ENCODE assay signal across 8 cellular contexts in genomic region chr19:50377051-50377441, GRCh38. TPM values are rescaled to one million over a fixed set of nuclear protein-coding genes. Genes with fewer than 3 reads are reported as not detected.
DNase-seq lines count a peak whose midpoint lies in the region; ATAC-seq and TF ChIP-seq lines count a peak whose summit lies in the region.

No MANE protein-coding gene starts in this region.

- TF ChIP-seq RAD21 in neural cell (conservative IDR thresholded peaks at IDR 0.05): no peak

- TF ChIP-seq POLR2A in lower leg skin (IDR thresholded peaks at IDR 0.05): no peak

- intact Hi-C loops in CD8-positive, alpha-beta T cell (cut with DNase I, micrococcal nuclease): loop anchor here (2.0 to 5.0 kb wide), 3 partner anchors 565 to 1325 kb away; partner anchors contain the start of genes CTU1 (in 1 of the 2) and FUZ (in 1 of the 2)
- intact Hi-C loops in colonic mucosa (cut with DNase I): no loop called here
- intact Hi-C loops in lower leg skin (cut with DNase I; ENCODE audit: low total_unique reads): no loop called here

- 46% methylated on average over 7 of the region's 7 CpGs for WGBS in lower leg skin, 2 donors

- peak overlapping the region; percentile 88 for H3K27ac Mint-ChIP-seq in CD8-positive, alpha-beta T cell
- peak overlapping the region; percentile 98 for H3K27ac Mint-ChIP-seq in T-helper 2 cell treated with Interferon-gamma antibody and Interleukin-4, amounts not matched to agents 5 μg/mL and 100 μg/mL, for 36 hours

- H3K27me3 Mint-ChIP-seq in CD8-positive, alpha-beta T cell (ENCODE audit: low read depth): no peaks in the 10 kb centered on the region
- no peaks in the 10 kb centered on the region for H3K27me3 Mint-ChIP-seq in T-helper 2 cell treated with Interferon-gamma antibody and Interleukin-4, amounts not matched to agents 5 μg/mL and 100 μg/mL, for 36 hours (ENCODE audit: low read depth)

- no peaks in the 10 kb centered on the region for H3K9me2 ChIP-seq in neural cell (ENCODE audit: insufficient read depth, low read length)

- H3K4me1 ChIP-seq in CD8-positive, alpha-beta T cell (ENCODE audit: insufficient read depth, low read length): peaks cover 11% of the 10 kb centered on the region
- H3K4me1 ChIP-seq in colonic mucosa: no peaks in the 10 kb centered on the region

- no peaks in the 10 kb centered on the region for H3K9me3 Mint-ChIP-seq in CD8-positive, alpha-beta T cell
- no peaks in the 10 kb centered on the region for H3K9me3 Mint-ChIP-seq in T-helper 2 cell treated with Interferon-gamma antibody and Interleukin-4, amounts not matched to agents 5 μg/mL and 100 μg/mL, for 36 hours

- no peaks in the 10 kb centered on the region for H3K9me3 ChIP-seq in CD8-positive, alpha-beta T cell (ENCODE audit: low read length)
- H3K9me3 ChIP-seq in colonic mucosa (no peaks in the 10 kb centered on the region), neural cell (ENCODE audit: low read length) (no peaks in the 10 kb centered on the region)

- CTCF ChIA-PET in CD8-positive, alpha-beta T cell (lab: Charles Lee): interaction anchor here (0.8 to 1.0 kb wide), 2 partner anchors 8 to 19 kb away, joined by 3 read pairs; no protein-coding TSS in a partner anchor

- no peak for TF ChIP-seq EP300 in neural cell (conservative IDR thresholded peaks at IDR 0.05; ENCODE audit: poor library complexity, severe bottlenecking)

- no peaks in the 10 kb centered on the region for H3F3A ChIP-seq in neural cell (ENCODE audit: insufficient read depth, low read length, poor library complexity, severe bottlenecking)

- no peaks in the 10 kb centered on the region for H3K79me2 ChIP-seq in neural cell (replicated peaks; ENCODE audit: insufficient read depth, low read length)

- H3K4me1 Mint-ChIP-seq in CD8-positive, alpha-beta T cell (ENCODE audit: low read depth): peaks cover 22% of the 10 kb centered on the region
- H3K4me1 Mint-ChIP-seq in T-helper 2 cell treated with Interferon-gamma antibody and Interleukin-4, amounts not matched to agents 5 μg/mL and 100 μg/mL, for 36 hours (ENCODE audit: low read depth): peaks cover 13% of the 10 kb centered on the region

- no peak for TF ChIP-seq CTCF in CD8-positive, alpha-beta T cell (IDR thresholded peaks at IDR 0.05)
- no peak for TF ChIP-seq CTCF in colonic mucosa (IDR thresholded peaks at IDR 0.05)
- no peak for TF ChIP-seq CTCF in neural cell (IDR thresholded peaks at IDR 0.05; ENCODE audit: poor library complexity, severe bottlenecking)
- TF ChIP-seq CTCF in lower leg skin (IDR thresholded peaks at IDR 0.05): no peak

- peak in 5 of 7 experiments; percentile 44 to 74 (median 61) for DNase-seq in CD8-positive, alpha-beta T cell
- no peak for DNase-seq in T-helper 2 cell treated with Interferon-gamma antibody and Interleukin-4, amounts not matched to agents 5 μg/mL and 100 μg/mL, for 36 hours (ENCODE audit: low spot score)
- DNase-seq in colonic mucosa: peak; percentile 65
- no peak for DNase-seq in lower leg skin (ENCODE audit: low spot score in 2 of 2)
- DNase-seq in NOMO-1 (lab: John Stamatoyannopoulos, UW; ENCODE audit: unreplicated experiment in 2 of 2): no peak

- H2AFZ ChIP-seq in neural cell (ENCODE audit: low read depth, low read length): no peak overlapping the region

- no peak overlapping the region for H3K4me3 ChIP-seq in CD8-positive, alpha-beta T cell (ENCODE audit: low read depth, low read length)
- H3K4me3 ChIP-seq in colonic mucosa: no peak overlapping the region
- H3K4me3 ChIP-seq in neural cell (ENCODE audit: low read length): peak overlapping the region; percentile 84
- H3K4me3 ChIP-seq in lower leg skin (ENCODE audit: low read depth, poor library complexity, severe bottlenecking): no peak overlapping the region

- H3K4me2 ChIP-seq in neural cell (ENCODE audit: low read length): no peak overlapping the region

- H4K20me1 ChIP-seq in neural cell (ENCODE audit: insufficient read depth): no peaks in the 10 kb centered on the region

- POLR2A ChIA-PET in CD8-positive, alpha-beta T cell (lab: Charles Lee): no interaction called here

- H3K4me3 Mint-ChIP-seq in CD8-positive, alpha-beta T cell: peak overlapping the region; percentile 60
- peak overlapping the region; percentile 88 for H3K4me3 Mint-ChIP-seq in T-helper 2 cell treated with Interferon-gamma antibody and Interleukin-4, amounts not matched to agents 5 μg/mL and 100 μg/mL, for 36 hours

- H3K9ac ChIP-seq in colonic mucosa (ENCODE audit: low read depth in 2 of 2, low read length in 2 of 2): no peak overlapping the region
- peak overlapping the region; percentile 66 for H3K9ac ChIP-seq in neural cell (ENCODE audit: low read length)

- peaks cover 41% of the 10 kb centered on the region for H3K36me3 ChIP-seq in CD8-positive, alpha-beta T cell (ENCODE audit: insufficient read depth, low read length)
- peaks cover 26% of the 10 kb centered on the region for H3K36me3 ChIP-seq in colonic mucosa
- no peaks in the 10 kb centered on the region for H3K36me3 ChIP-seq in neural cell (ENCODE audit: insufficient read depth, low read length)

- no peak overlapping the region for H3K27ac ChIP-seq in CD8-positive, alpha-beta T cell (ENCODE audit: low read depth, low read length)
- no peak overlapping the region for H3K27ac ChIP-seq in colonic mucosa
- peak overlapping the region; percentile 73 for H3K27ac ChIP-seq in neural cell (ENCODE audit: low read length)

- ATAC-seq in CD8-positive, alpha-beta T cell: peak; percentile 24
- peak; percentile 16 for ATAC-seq in HG03175 (IDR thresholded peaks at IDR 0.05; ENCODE audit: unreplicated experiment)
- ATAC-seq in HG02623 (IDR thresholded peaks at IDR 0.05; ENCODE audit: unreplicated experiment): no peak

- H3K36me3 Mint-ChIP-seq in CD8-positive, alpha-beta T cell: peaks cover 48% of the 10 kb centered on the region
- H3K36me3 Mint-ChIP-seq in T-helper 2 cell treated with Interferon-gamma antibody and Interleukin-4, amounts not matched to agents 5 μg/mL and 100 μg/mL, for 36 hours (ENCODE audit: low read depth): peaks cover 38% of the 10 kb centered on the region

- no peaks in the 10 kb centered on the region for H3K27me3 ChIP-seq in CD8-positive, alpha-beta T cell (ENCODE audit: insufficient read depth, low read length)
- H3K27me3 ChIP-seq in colonic mucosa: no peaks in the 10 kb centered on the region
- no peaks in the 10 kb centered on the region for H3K27me3 ChIP-seq in neural cell (ENCODE audit: insufficient read depth, low read depth, low read length)

TF ChIP-seq in neural cell, 6 proteins besides CTCF, POLR2A, EP300 and RAD21:
- no peak for TF ChIP-seq MXI1 (conservative IDR thresholded peaks at IDR 0.05; ENCODE audit: poor library complexity, severe bottlenecking)
- TF ChIP-seq EZH2 (IDR thresholded peaks at IDR 0.05; ENCODE audit: borderline replicate concordance, insufficient read depth, low read length, poor library complexity, severe bottlenecking): no peak
- TF ChIP-seq REST (IDR thresholded peaks at IDR 0.05; ENCODE audit: borderline replicate concordance): no peak
- no peak for TF ChIP-seq SMC3 (conservative IDR thresholded peaks at IDR 0.05; ENCODE audit: poor library complexity)
- TF ChIP-seq TAF1 (IDR thresholded peaks at IDR 0.05; ENCODE audit: low read depth): no peak
- no peak for TF ChIP-seq POLR2AphosphoS5 (IDR thresholded peaks at IDR 0.05)

RNA-seq across cellular contexts. Expression of gene NR1H2, which starts 0.8 kb away (rescaled TPM):
- 100 to 1,000 TPM; 320 to 327 TPM for total RNA-seq in CD8-positive, alpha-beta T cell
- total RNA-seq in colonic mucosa (10 to 100 TPM; 57.9 to 60.0 TPM), lower leg skin (100 to 1,000 TPM in 3 of 4 donors, 10 to 100 TPM in 1; 83.1 to 112 (median 103) TPM)
- 18.5 and 27.7 TPM in 2 replicates for polyA plus RNA-seq in neural cell
- polyA minus RNA-seq in neural cell: 16.7 and 20.7 TPM in 2 replicates

RNA-seq across cellular contexts. Expression of gene POLD1, which starts 7.1 kb away (rescaled TPM):
- 10 to 100 TPM; 19.4 to 21.8 TPM for total RNA-seq in CD8-positive, alpha-beta T cell
- total RNA-seq in colonic mucosa: 10 to 100 TPM; 26.2 to 76.3 TPM
- polyA plus RNA-seq in neural cell: 13.1 and 20.2 TPM in 2 replicates
- polyA minus RNA-seq in neural cell: 9.4 and 14.1 TPM in 2 replicates
- 10 to 100 TPM; 16.8 to 26.6 (median 20.0) TPM for total RNA-seq in lower leg skin

RNA-seq across cellular contexts. Expression of gene NAPSA, which starts 11.6 kb away (rescaled TPM):
- under 1 TPM in 1 of 2 experiments, not detected in 1; 1.00 TPM for total RNA-seq in CD8-positive, alpha-beta T cell
- total RNA-seq in colonic mucosa (1 to 10 TPM; 1.9 to 6.1 TPM), lower leg skin (1 to 10 TPM in 3 of 4 donors, under 1 TPM in 1; 0.51 to 5.9 (median 2.6) TPM)
- 2.2 TPM in 1 of 2 replicates, not detected in the other for polyA plus RNA-seq in neural cell
- not detected in 2 replicates for polyA minus RNA-seq in neural cell

RNA-seq across cellular contexts. Expression of gene SPIB, which starts 41.7 kb away (rescaled TPM):
- total RNA-seq in CD8-positive, alpha-beta T cell: 1 to 10 TPM in 1 of 2 experiments, under 1 TPM in 1; 0.81 to 1.2 TPM
- total RNA-seq in colonic mucosa (10 to 100 TPM; 32.5 to 46.0 TPM), lower leg skin (not detected)
- polyA plus RNA-seq in neural cell: not detected in 2 replicates
- polyA minus RNA-seq in neural cell: not detected in 2 replicates

RNA-seq across cellular contexts. Expression of gene KCNC3, which starts 47.9 kb away (rescaled TPM):
- total RNA-seq in CD8-positive, alpha-beta T cell: under 1 TPM; 0.08 to 0.39 TPM
- total RNA-seq in colonic mucosa (1 to 10 TPM in 1 of 2 donors, under 1 TPM in 1; 0.61 to 1.0 TPM), lower leg skin (1 to 10 TPM in 3 of 4 donors, under 1 TPM in 1; 0.53 to 2.0 (median 1.7) TPM)
- 0.97 and 1.1 TPM in 2 replicates for polyA plus RNA-seq in neural cell
- polyA minus RNA-seq in neural cell: 3.8 and 4.1 TPM in 2 replicates

Comparison
In these comparisons a context has a peak if more than half of its experiments do, and no peak if none do; other contexts are left out.
1. DNase-seq: peak in CD8-positive, alpha-beta T cell (5 of 7) and colonic mucosa (single experiment); none in T-helper 2 cell treated with Interferon-gamma antibody and Interleukin-4, amounts not matched to agents 5 μg/mL and 100 μg/mL, for 36 hours (single experiment), lower leg skin (0 of 2) and NOMO-1 (0 of 2).
2. intact Hi-C loops: an anchor here in CD8-positive, alpha-beta T cell (2.0 to 5.0 kb wide); none called in colonic mucosa and lower leg skin.